ENCODE assay signal across 7 cellular contexts in genomic region chr5:126599971-126600630, GRCh38. TPM values are rescaled to one million over a fixed set of nuclear protein-coding genes. Genes with fewer than 3 reads are reported as not detected.
A peak's percentile ranks its signal among the peaks of the same experiment; 100 is the strongest.
DNase-seq lines count a peak whose midpoint lies in the region; ATAC-seq and TF ChIP-seq lines count a peak whose summit lies in the region.
"Not testable (repeated sequence)": the region's sequence is repeated elsewhere in the genome, so short reads cannot be mapped to it uniquely, and the experiment has no call there.

No MANE protein-coding gene starts in this region.

- not testable (repeated sequence) for TF ChIP-seq CTCF in GM23338 (conservative IDR thresholded peaks at IDR 0.05; ENCODE audit: low read depth in 2 of 2); OCI-LY3 (IDR thresholded peaks at IDR 0.05; ENCODE audit: low read depth, low read length); chondrocyte (IDR thresholded peaks at IDR 0.05); left ventricle myocardium inferior (IDR thresholded peaks at IDR 0.05; ENCODE audit: borderline replicate concordance); mucosa of descending colon (IDR thresholded peaks at IDR 0.05)

- peaks cover 24% of the 10 kb centered on the region for H3K36me3 Mint-ChIP-seq in GM23338 (ENCODE audit: low read depth)
- H3K36me3 Mint-ChIP-seq in activated T-cell treated with anti-CD3 and anti-CD28 coated beads, Interleukin-2, amount 50 U/mL, for 24 hours (ENCODE audit: low read depth): peaks cover 34% of the 10 kb centered on the region
- not testable (repeated sequence) for H3K36me3 Mint-ChIP-seq in chondrocyte (ENCODE audit: low read depth)

- not testable (repeated sequence) for H3K9me3 Mint-ChIP-seq in GM23338; activated T-cell treated with anti-CD3 and anti-CD28 coated beads, Interleukin-2, amount 50 U/mL, for 24 hours; chondrocyte (ENCODE audit: low read depth)

- DNase-seq in GM23338 (ENCODE audit: low spot score) (peak; percentile 42), mucosa of descending colon (peak in 1 of 3 donors; percentile 31)
- DNase-seq in activated T-cell treated with anti-CD3 and anti-CD28 coated beads, Interleukin-2, amount 50 U/mL, for 24 hours; chondrocyte (ENCODE audit: low spot score); left ventricle myocardium inferior; skeletal muscle cell (ENCODE audit: low read depth): not testable (repeated sequence)

- H3K27me3 Mint-ChIP-seq in GM23338 (ENCODE audit: insufficient read depth, low read depth, poor library complexity): peaks cover 19% of the 10 kb centered on the region
- H3K27me3 Mint-ChIP-seq in activated T-cell treated with anti-CD3 and anti-CD28 coated beads, Interleukin-2, amount 50 U/mL, for 24 hours; chondrocyte (ENCODE audit: low read depth): not testable (repeated sequence)

- intact Hi-C loops in left ventricle myocardium inferior (cut with micrococcal nuclease): loop anchor here (5.0 kb wide), 1 partner anchor 263 kb away; no protein-coding TSS in a partner anchor
- intact Hi-C loops in mucosa of descending colon (cut with DNase I, micrococcal nuclease): not testable (repeated sequence)

- H3K4me2 ChIP-seq in GM23338 (peak overlapping the region; percentile 95), OCI-LY3 (ENCODE audit: low read length) (peak overlapping the region; percentile 74)

- H3K4me3 Mint-ChIP-seq in GM23338 (peak overlapping the region; percentile 99), chondrocyte (ENCODE audit: unreplicated experiment) (peak overlapping the region; percentile 94)
- peak overlapping the region; percentile 97 for H3K4me3 Mint-ChIP-seq in activated T-cell treated with anti-CD3 and anti-CD28 coated beads, Interleukin-2, amount 50 U/mL, for 24 hours

- peak overlapping the region; percentile 99 for H3K27ac ChIP-seq in GM23338 (ENCODE audit: low read depth)
- H3K27ac ChIP-seq in OCI-LY3 (ENCODE audit: low read length): not testable (repeated sequence)
- peak overlapping the region; percentile 88 for H3K27ac ChIP-seq in left ventricle myocardium inferior (replicated peaks)

- not testable (repeated sequence) for H3K9me2 ChIP-seq in GM23338 (ENCODE audit: insufficient read depth)

- H3K27ac Mint-ChIP-seq in GM23338 (peak overlapping the region; percentile 94), chondrocyte (ENCODE audit: unreplicated experiment) (peak overlapping the region; percentile 84)
- peak overlapping the region; percentile 97 for H3K27ac Mint-ChIP-seq in activated T-cell treated with anti-CD3 and anti-CD28 coated beads, Interleukin-2, amount 50 U/mL, for 24 hours

- H3K4me1 ChIP-seq in GM23338 (ENCODE audit: insufficient read depth): peaks cover 32% of the 10 kb centered on the region
- not testable (repeated sequence) for H3K4me1 ChIP-seq in OCI-LY3 (ENCODE audit: low read length)
- H3K4me1 ChIP-seq in left ventricle myocardium inferior: peaks cover 45% of the 10 kb centered on the region
- H3K4me1 ChIP-seq in mucosa of descending colon (ENCODE audit: low read depth): peaks cover 34% of the 10 kb centered on the region

- peak overlapping the region; percentile 67; the same call in 1 of the 2 replicates for H2AFZ ChIP-seq in GM23338
- peak overlapping the region; percentile 99 for H2AFZ ChIP-seq in OCI-LY3 (ENCODE audit: low read depth, low read length)

- peaks cover 39% of the 10 kb centered on the region for H3K79me2 ChIP-seq in GM23338 (replicated peaks; ENCODE audit: insufficient read depth)
- peaks cover 42% of the 10 kb centered on the region for H3K79me2 ChIP-seq in OCI-LY3 (ENCODE audit: low read length)

- peaks cover 12% of the 10 kb centered on the region for H3F3A ChIP-seq in GM23338 (replicated peaks; ENCODE audit: low read depth)

- H4K20me1 ChIP-seq in GM23338 (replicated peaks; ENCODE audit: insufficient read depth): peaks cover 19% of the 10 kb centered on the region
- not testable (repeated sequence) for H4K20me1 ChIP-seq in OCI-LY3 (ENCODE audit: insufficient read depth, low read length)

- peak; percentile 58 for ATAC-seq in GM23338
- peak; percentile 60 for ATAC-seq in mucosa of descending colon

- H3K9me3 ChIP-seq in OCI-LY3 (ENCODE audit: insufficient read depth, low read length); left ventricle myocardium inferior (replicated peaks); mucosa of descending colon: not testable (repeated sequence)

- H3K9ac ChIP-seq in OCI-LY3 (ENCODE audit: low read length): peak overlapping the region; percentile 28; the same call in 1 of the 2 replicates

- H3K36me3 ChIP-seq in GM23338 (ENCODE audit: insufficient read depth): peaks cover 10% of the 10 kb centered on the region
- not testable (repeated sequence) for H3K36me3 ChIP-seq in OCI-LY3 (replicated peaks; ENCODE audit: low read depth, low read length); mucosa of descending colon (ENCODE audit: low read depth)
- peaks cover 19% of the 10 kb centered on the region for H3K36me3 ChIP-seq in left ventricle myocardium inferior

- H3K27me3 ChIP-seq in GM23338 (ENCODE audit: insufficient read depth); OCI-LY3 (ENCODE audit: low read depth, low read length); left ventricle myocardium inferior (ENCODE audit: low read depth): not testable (repeated sequence)

- H3K4me1 Mint-ChIP-seq in GM23338 (peaks cover 33% of the 10 kb centered on the region), chondrocyte (ENCODE audit: low read depth) (peaks cover 32% of the 10 kb centered on the region)
- peaks cover 33% of the 10 kb centered on the region for H3K4me1 Mint-ChIP-seq in activated T-cell treated with anti-CD3 and anti-CD28 coated beads, Interleukin-2, amount 50 U/mL, for 24 hours (ENCODE audit: low read depth)

- H3K4me3 ChIP-seq in GM23338 (peak overlapping the region; percentile 96), OCI-LY3 (ENCODE audit: low read length) (peak overlapping the region; percentile 85), left ventricle myocardium inferior (peak overlapping the region; percentile 96), skeletal muscle cell (ENCODE audit: low read depth, low read length) (peak overlapping the region; percentile 92)
- not testable (repeated sequence) for H3K4me3 ChIP-seq in mucosa of descending colon

RNA-seq across cellular contexts. Expression of gene PHAX, which starts 0.6 kb away (rescaled TPM):
- total RNA-seq in GM23338 (2014; rRNA removed; shearing (Covaris generic)): 75.9 and 81.4 TPM in 2 replicates
- 104 and 140 TPM in 2 replicates for polyA plus RNA-seq in GM23338 (2016; fragmentation: Nextera tagmentation; extraction: Ambion mirVana)
- total RNA-seq in chondrocyte: 38.8 to 47.2 TPM (median 46.8 TPM) in 3 replicates
- 29.4 TPM for total RNA-seq in left ventricle myocardium inferior
- total RNA-seq in mucosa of descending colon: 10 to 100 TPM; 30.8 to 43.3 (median 34.0) TPM

RNA-seq across cellular contexts. Expression of gene ALDH7A1, which starts 5.1 kb away (rescaled TPM):
- 122 and 135 TPM in 2 replicates for total RNA-seq in GM23338 (2014; rRNA removed; shearing (Covaris generic))
- 184 and 198 TPM in 2 replicates for polyA plus RNA-seq in GM23338 (2016; fragmentation: Nextera tagmentation; extraction: Ambion mirVana)
- 54.0 to 71.3 TPM (median 58.2 TPM) in 3 replicates for total RNA-seq in chondrocyte
- total RNA-seq in left ventricle myocardium inferior: 30.5 TPM
- total RNA-seq in mucosa of descending colon: 10 to 100 TPM; 39.4 to 46.1 (median 41.6) TPM
